Comparison of ENCODE assay signal across 9 cellular contexts in genomic region chr9:90142580-90142979, GRCh38.
DNase-seq lines count a peak whose midpoint lies in the region; ATAC-seq and TF ChIP-seq lines count a peak whose summit lies in the region.
"Had no signal": no experiment of that assay in that cellular context is flagged by ENCODE, and none has a peak within 500 bp of the region (broad histone marks: within the 10 kb centered on the region; RNA-seq: fewer than 3 reads in every experiment).

No MANE protein-coding gene starts in this region.

- H3K27ac ChIP-seq in WERI-Rb-1 (no peak overlapping the region), tibial artery (no peak overlapping the region)

- no peak overlapping the region for H3K27ac Mint-ChIP-seq in T-helper 2 cell treated with Interferon-gamma antibody and Interleukin-4, amounts not matched to agents 5 μg/mL and 100 μg/mL, for 36 hours
- H3K27ac Mint-ChIP-seq in naive thymus-derived CD8-positive, alpha-beta T cell = no peak overlapping the region
- H3K27ac Mint-ChIP-seq: dendritic cell treated with granulocyte-macrophage colony-stimulating factor and Interleukin-4, amounts not matched to agents 40 ng/mL and 50 ng/mL, for 4 days had no signal

- no peak overlapping the region for H3K4me3 Mint-ChIP-seq in T-helper 2 cell treated with Interferon-gamma antibody and Interleukin-4, amounts not matched to agents 5 μg/mL and 100 μg/mL, for 36 hours
- H3K4me3 Mint-ChIP-seq in naive thymus-derived CD8-positive, alpha-beta T cell = no peak overlapping the region
- H3K4me3 Mint-ChIP-seq: dendritic cell treated with granulocyte-macrophage colony-stimulating factor and Interleukin-4, amounts not matched to agents 40 ng/mL and 50 ng/mL, for 4 days had no signal

- H3K4me1 ChIP-seq in tibial artery = no peaks in the 10 kb centered on the region

- H3K4me3 ChIP-seq in WERI-Rb-1 (ENCODE audit: low read depth, low read length) (peak overlapping the region; percentile 35), tibial artery (no peak overlapping the region)

- H3K4me1 Mint-ChIP-seq in T-helper 2 cell treated with Interferon-gamma antibody and Interleukin-4, amounts not matched to agents 5 μg/mL and 100 μg/mL, for 36 hours (ENCODE audit: low read depth) = peaks cover 3% of the 10 kb centered on the region
- peaks cover 3 to 7% (median 4%) of the 10 kb centered on the region in 4 donors for H3K4me1 Mint-ChIP-seq in naive thymus-derived CD8-positive, alpha-beta T cell

- no peak for ATAC-seq in naive thymus-derived CD8-positive, alpha-beta T cell

- intact Hi-C loops in tibial artery (cut with DNase I; ENCODE audit: low total_unique reads) = no loop called here

- H3K36me3 ChIP-seq in WERI-Rb-1 = no peaks in the 10 kb centered on the region
- H3K36me3 ChIP-seq in tibial artery = no peaks in the 10 kb centered on the region

- DNase-seq in T-helper 2 cell (peak in 3 of 5 experiments; percentile 13 to 46 (median 33)), NCI-H1694 treated with DMSO at 0.1 percent for 48 hours (lab: John Stamatoyannopoulos, UW) (peak; percentile 9), WERI-Rb-1 (peak; percentile 61), dermis microvascular lymphatic vessel endothelial cell (ENCODE audit: low read depth in 2 of 2) (peak; percentile 12 to 49), tibial artery (peak in 1 of 2 donors; percentile 48), occipital lobe (lab: John Stamatoyannopoulos, UW) (no peak)
- DNase-seq in T-helper 2 cell treated with Interferon-gamma antibody and Interleukin-4, amounts not matched to agents 5 μg/mL and 100 μg/mL, for 36 hours (ENCODE audit: low spot score) = no peak
- DNase-seq in naive thymus-derived CD8-positive, alpha-beta T cell = peak in 9 of 10 donors; percentile 35 to 75 (median 51)

- POLR2A ChIA-PET in naive thymus-derived CD8-positive, alpha-beta T cell (lab: Charles Lee) = no interaction called here

- peaks cover 36% of the 10 kb centered on the region for H3K27me3 Mint-ChIP-seq in T-helper 2 cell treated with Interferon-gamma antibody and Interleukin-4, amounts not matched to agents 5 μg/mL and 100 μg/mL, for 36 hours (ENCODE audit: low read depth)
- peaks cover 5 to 51% (median 20%) of the 10 kb centered on the region in 5 donors for H3K27me3 Mint-ChIP-seq in naive thymus-derived CD8-positive, alpha-beta T cell

- peaks cover 3% of the 10 kb centered on the region for H3K9me3 ChIP-seq in WERI-Rb-1 (ENCODE audit: severe bottlenecking)
- H3K9me3 ChIP-seq in tibial artery = no peaks in the 10 kb centered on the region

- H3K27me3 ChIP-seq in WERI-Rb-1 (ENCODE audit: insufficient read depth, low read depth, severe bottlenecking) (no peaks in the 10 kb centered on the region), tibial artery (peaks cover 0 to 5% of the 10 kb centered on the region in 2 donors)

- no peaks in the 10 kb centered on the region for H3K9me3 Mint-ChIP-seq in T-helper 2 cell treated with Interferon-gamma antibody and Interleukin-4, amounts not matched to agents 5 μg/mL and 100 μg/mL, for 36 hours
- peaks cover 0 to 18% (median 2%) of the 10 kb centered on the region in 9 donors for H3K9me3 Mint-ChIP-seq in naive thymus-derived CD8-positive, alpha-beta T cell
- H3K9me3 Mint-ChIP-seq: dendritic cell treated with granulocyte-macrophage colony-stimulating factor and Interleukin-4, amounts not matched to agents 40 ng/mL and 50 ng/mL, for 4 days had no signal

- no peaks in the 10 kb centered on the region for H3K36me3 Mint-ChIP-seq in T-helper 2 cell treated with Interferon-gamma antibody and Interleukin-4, amounts not matched to agents 5 μg/mL and 100 μg/mL, for 36 hours (ENCODE audit: low read depth)
- H3K36me3 Mint-ChIP-seq in naive thymus-derived CD8-positive, alpha-beta T cell = peaks cover 0 to 5% (median 0%) of the 10 kb centered on the region in 3 donors

- TF ChIP-seq CTCF in WERI-Rb-1 (IDR thresholded peaks at IDR 0.05; ENCODE audit: low read depth, low read length) (no peak), tibial artery (IDR thresholded peaks at IDR 0.05) (peak; percentile 21 to 24)

Comparison
In these comparisons a context has a peak if more than half of its experiments do, and no peak if none do; other contexts are left out.
1. DNase-seq: peak in T-helper 2 cell (3 of 5), NCI-H1694 treated with DMSO at 0.1 percent for 48 hours (single experiment), WERI-Rb-1 (single experiment), dermis microvascular lymphatic vessel endothelial cell (2 of 2) and naive thymus-derived CD8-positive, alpha-beta T cell (9 of 10); none in T-helper 2 cell treated with Interferon-gamma antibody and Interleukin-4, amounts not matched to agents 5 μg/mL and 100 μg/mL, for 36 hours (single experiment) and occipital lobe (single experiment).